ENCODE assay signal across 8 cellular contexts in genomic region chr14:73741876-73742519, GRCh38. TPM values are rescaled to one million over a fixed set of nuclear protein-coding genes. Genes with fewer than 3 reads are reported as not detected.
DNase-seq lines count a peak whose midpoint lies in the region; ATAC-seq and TF ChIP-seq lines count a peak whose summit lies in the region.

No MANE protein-coding gene starts in this region.

- TF ChIP-seq CTCF in KMS-11 (conservative IDR thresholded peaks at IDR 0.05; ENCODE audit: low read depth, low read length) = no peak
- no peak for TF ChIP-seq CTCF in right lobe of liver (IDR thresholded peaks at IDR 0.05)
- no peak for TF ChIP-seq CTCF in tibial nerve (IDR thresholded peaks at IDR 0.05)

- WGBS in right lobe of liver (ENCODE audit: insufficient coverage, low coverage, low lambda C conversion rate, missing lambda C conversion rate) = 38% methylated on average over 2 of the region's 17 CpGs
- WGBS in tibial nerve, 2 donors = 12 to 14% methylated on average over 15 to 16 of the region's 17 CpGs

- peak overlapping the region; percentile 98 for H3K27ac ChIP-seq in BLaER1
- no peak overlapping the region for H3K27ac ChIP-seq in KMS-11
- H3K27ac ChIP-seq in right lobe of liver = peak overlapping the region; percentile 20 to 72 (median 61)
- peak overlapping the region; percentile 70 to 99 (median 84) for H3K27ac ChIP-seq in tibial nerve

- no peak for TF ChIP-seq EP300 in tibial nerve (IDR thresholded peaks at IDR 0.05)

- peak overlapping the region; percentile 55 for H3K4me3 ChIP-seq in BLaER1
- H3K4me3 ChIP-seq in KMS-11 (IDR thresholded peaks at IDR 0.05; ENCODE audit: insufficient read depth, low read depth, low read length) = no peak overlapping the region
- H3K4me3 ChIP-seq in right lobe of liver = no peak overlapping the region
- peak overlapping the region; percentile 11 to 35 (median 30) for H3K4me3 ChIP-seq in tibial nerve

- DNase-seq in astrocyte of the hippocampus (ENCODE audit: low read depth, low spot score) (peak; percentile 50), right lobe of liver (peak in 2 of 3 donors; percentile 47 to 51), tibial nerve (ENCODE audit: low spot score in 2 of 2) (no peak), DMS53 (lab: John Stamatoyannopoulos, UW) (no peak), NCI-H146 treated with DMSO at 0.1 percent for 48 hours (lab: John Stamatoyannopoulos, UW; ENCODE audit: unreplicated experiment) (no peak)

- intact Hi-C loops in right lobe of liver (cut with DNase I) = no loop called here

- peaks cover 78% of the 10 kb centered on the region for H4K20me1 ChIP-seq in BLaER1
- H4K20me1 ChIP-seq in KMS-11 (ENCODE audit: insufficient read depth) = peaks cover 8% of the 10 kb centered on the region; the same call in 1 of the 2 replicates

- H3K4me2 ChIP-seq in BLaER1 (peak overlapping the region; percentile 99), KMS-11 (peak overlapping the region; percentile 76; the same call in 1 of the 2 replicates)

- H3K36me3 ChIP-seq in BLaER1 (peaks cover 35% of the 10 kb centered on the region), KMS-11 (ENCODE audit: insufficient read depth) (no peaks in the 10 kb centered on the region), right lobe of liver (peaks cover 8 to 11% (median 10%) of the 10 kb centered on the region in 4 donors), tibial nerve (peaks cover 0 to 29% (median 8%) of the 10 kb centered on the region in 3 donors)

- H2AFZ ChIP-seq in KMS-11 (ENCODE audit: low read depth) = no peak overlapping the region

- H3K9ac ChIP-seq in BLaER1 = peak overlapping the region; percentile 84
- H3K9ac ChIP-seq in KMS-11 = no peak overlapping the region

- H3K9me3 ChIP-seq in BLaER1 (no peaks in the 10 kb centered on the region), right lobe of liver (no peaks in the 10 kb centered on the region), tibial nerve (no peaks in the 10 kb centered on the region)

- H3K4me1 ChIP-seq in BLaER1 (peaks cover 79% of the 10 kb centered on the region), KMS-11 (ENCODE audit: low read depth, poor library complexity, severe bottlenecking) (peaks cover 71% of the 10 kb centered on the region), right lobe of liver (peaks cover 2 to 70% (median 43%) of the 10 kb centered on the region in 4 donors), tibial nerve (peaks cover 7 to 90% (median 81%) of the 10 kb centered on the region in 4 donors)

- H3K79me2 ChIP-seq in KMS-11 (ENCODE audit: insufficient read depth, low read depth) = peaks cover 36% of the 10 kb centered on the region; the same call in 1 of the 2 replicates

- H3K27me3 ChIP-seq in BLaER1 = no peaks in the 10 kb centered on the region
- H3K27me3 ChIP-seq in KMS-11 (ENCODE audit: insufficient read depth, low read depth) = no peaks in the 10 kb centered on the region
- H3K27me3 ChIP-seq in right lobe of liver = no peaks in the 10 kb centered on the region
- H3K27me3 ChIP-seq in tibial nerve = no peaks in the 10 kb centered on the region

- TF ChIP-seq POLR2A in right lobe of liver (IDR thresholded peaks at IDR 0.05) (no peak), tibial nerve (IDR thresholded peaks at IDR 0.05) (no peak)

- ATAC-seq in right lobe of liver (no peak), HG03039 (IDR thresholded peaks at IDR 0.05; ENCODE audit: unreplicated experiment) (no peak)

RNA-seq across cellular contexts. Expression of gene PNMA1, which starts 27.8 kb away (rescaled TPM):
- total RNA-seq in right lobe of liver = 1 to 10 TPM; 1.7 to 7.6 (median 3.7) TPM
- 10 to 100 TPM; 21.2 to 43.5 (median 34.2) TPM for total RNA-seq in tibial nerve

Comparison
In these comparisons a context has a peak if more than half of its experiments do, and no peak if none do; other contexts are left out.
1. H3K4me3 ChIP-seq: peak in BLaER1 (single experiment) and tibial nerve (4 of 4); none in KMS-11 (single experiment) and right lobe of liver (0 of 3).
2. DNase-seq: peak in astrocyte of the hippocampus (single experiment) and right lobe of liver (2 of 3); none in tibial nerve (0 of 2), DMS53 (single experiment) and NCI-H146 treated with DMSO at 0.1 percent for 48 hours (single experiment).